ENCODE assay signal across 1 cellular context in genomic region chr16:47946077-47946476, GRCh38.
TF ChIP-seq lines count a peak whose summit lies in the region.

No MANE protein-coding gene starts in this region.

TF ChIP-seq in neural cell, 6 proteins besides CTCF, POLR2A, EP300 and RAD21 (continued from another document):
- no peak for TF ChIP-seq SMC3 (conservative IDR thresholded peaks at IDR 0.05; ENCODE audit: poor library complexity)
- TF ChIP-seq POLR2AphosphoS5 (IDR thresholded peaks at IDR 0.05): peak; percentile 60
